In genomic region chr10:126288547-126289493, GRCh38 we compare ENCODE assay signal across 19 cellular contexts.
"Had no signal": no experiment of that assay in that cellular context is flagged by ENCODE, and none has a peak within 500 bp of the region (broad histone marks: within the 10 kb centered on the region; RNA-seq: fewer than 3 reads in every experiment).

No MANE protein-coding gene starts in this region.

- H3K27me3 ChIP-seq: neutrophil, tibial nerve had no signal

- H3K4me2 ChIP-seq: smooth muscle cell had no signal

- H3K27ac ChIP-seq: neutrophil, parathyroid adenoma, thoracic aorta, tibial nerve had no signal

- ATAC-seq: effector memory CD8-positive, alpha-beta T cell; sciatic nerve had no signal

- H3K4me3 ChIP-seq: lung, smooth muscle cell, thoracic aorta, tibial nerve had no signal

- H3K9me3 ChIP-seq: neutrophil, thoracic aorta, tibial nerve had no signal

- H3K9ac ChIP-seq: parathyroid adenoma had no signal

- DNase-seq: caudate nucleus; cerebellar nuclear complex; cortex of kidney; effector memory CD8-positive, alpha-beta T cell; erythroblast; hypothalamus; nephron progenitor cell; stimulated activated CD4-positive, alpha-beta T cell treated with anti-CD3 and anti-CD28 coated beads, Interleukin-12 subunit alpha, Interleukin-12 subunit beta, amount 100 ng/mL, for 4 hours; stimulated activated CD4-positive, alpha-beta T cell treated with anti-CD3 and anti-CD28 coated beads, Interleukin-1b, Interleukin-23, amount 100 ng/mL, for 48 hours; stimulated activated CD4-positive, alpha-beta T cell treated with anti-CD3 and anti-CD28 coated beads, Interleukin-4, amount 100 ng/mL, for 1 hour; stimulated activated CD8-positive, alpha-beta memory T cell treated with anti-CD3 and anti-CD28 coated beads, Interleukin-4, amount 100 ng/mL, for 48 hours; stimulated activated naive CD4-positive, alpha-beta T cell treated with Interleukin-2 at 50 U/mL for 16 hours had no signal

- H3K36me3 ChIP-seq: neutrophil, thoracic aorta, tibial nerve had no signal

- H2AFZ ChIP-seq: parathyroid adenoma had no signal

- H3K4me1 ChIP-seq: tibial nerve had no signal
